Comparison of ENCODE assay signal across 8 cellular contexts in the genomic region with DNA sequence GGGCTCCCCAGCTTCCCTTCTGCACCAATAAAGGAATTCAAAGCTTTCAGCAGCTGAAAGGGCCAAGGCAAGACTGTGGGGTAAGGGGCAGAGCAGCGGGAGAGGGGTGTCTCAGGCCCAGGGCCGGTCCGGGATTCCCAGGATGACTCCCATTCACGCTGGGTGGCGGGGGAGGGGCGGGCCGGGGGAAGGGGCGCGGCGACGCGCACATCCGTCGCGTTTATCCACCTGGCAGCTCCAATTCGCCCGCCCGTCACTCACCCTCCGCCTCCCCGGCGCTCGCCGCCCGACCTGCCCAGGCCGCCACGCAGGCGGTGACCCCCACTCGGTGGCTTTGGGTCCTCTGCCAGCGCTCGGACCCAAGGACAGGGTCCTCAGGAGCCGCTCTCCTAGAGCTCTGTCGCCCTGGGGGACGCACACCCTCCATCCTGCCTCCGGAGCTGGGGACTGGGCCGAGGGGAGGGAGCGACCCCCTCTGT. TPM values are rescaled to one million over a fixed set of nuclear protein-coding genes. Genes with fewer than 3 reads are reported as not detected.
DNase-seq lines count a peak whose midpoint lies in the region; ATAC-seq, FAIRE-seq and TF ChIP-seq lines count a peak whose summit lies in the region.

No MANE protein-coding gene starts in this region.

- peak overlapping the region; percentile 39 to 62 (median 58) for H3K4me3 ChIP-seq in Peyer's patch
- H3K4me3 ChIP-seq in esophagus muscularis mucosa, result peak overlapping the region; percentile 60 to 71 (median 64)

- H3K4me1 ChIP-seq in Peyer's patch (peaks cover 8 to 45% (median 21%) of the 10 kb centered on the region in 4 donors), esophagus muscularis mucosa (peaks cover 43 to 58% (median 46%) of the 10 kb centered on the region in 4 donors)

- H3K36me3 Mint-ChIP-seq in osteocyte (ENCODE audit: unreplicated experiment), result no peaks in the 10 kb centered on the region

- H3K27me3 Mint-ChIP-seq in osteocyte (ENCODE audit: unreplicated experiment), result no peaks in the 10 kb centered on the region

- TF ChIP-seq CTCF in Peyer's patch (IDR thresholded peaks at IDR 0.05) (no peak), esophagus muscularis mucosa (IDR thresholded peaks at IDR 0.05) (no peak), osteocyte (IDR thresholded peaks at IDR 0.05) (no peak)

- intact Hi-C loops in esophagus muscularis mucosa (cut with DNase I), result loop anchor here (5.0 kb wide), 1 partner anchor 202 kb away; no protein-coding TSS in a partner anchor

- peaks cover 25% of the 10 kb centered on the region for H3K4me1 Mint-ChIP-seq in osteocyte (ENCODE audit: unreplicated experiment)

- TF ChIP-seq EP300 in esophagus muscularis mucosa (IDR thresholded peaks at IDR 0.05), result no peak

- DNase-seq in GM12891 (ENCODE audit: insufficient read length, low spot score), result no peak
- no peak for DNase-seq in Peyer's patch
- no peak for DNase-seq in esophagus muscularis mucosa (ENCODE audit: extremely low spot score)
- no peak for DNase-seq in osteocyte (ENCODE audit: extremely low spot score, unreplicated experiment)
- DNase-seq in hippocampal formation (lab: John Stamatoyannopoulos, UW), result no peak
- DNase-seq in dedifferentiated amniotic fluid mesenchymal stem cell (ENCODE audit: extremely low spot score), result no peak
- DNase-seq in C1 segment of cervical spinal cord (lab: John Stamatoyannopoulos, UW), result no peak

- H3K36me3 ChIP-seq in Peyer's patch (no peaks in the 10 kb centered on the region), esophagus muscularis mucosa (no peaks in the 10 kb centered on the region)

- TF ChIP-seq POLR2A in GM12891 (IDR thresholded peaks at IDR 0.05; ENCODE audit: low read depth, low read length) (no peak), Peyer's patch (IDR thresholded peaks at IDR 0.05) (no peak), esophagus muscularis mucosa (IDR thresholded peaks at IDR 0.05; ENCODE audit: low read depth) (no peak)

- peak overlapping the region in 2 of 4 donors; percentile 31 to 68 for H3K27ac ChIP-seq in Peyer's patch
- H3K27ac ChIP-seq in esophagus muscularis mucosa (replicated peaks in 1 of 4), result peak overlapping the region in 2 of 4 donors; percentile 46 to 57

- H3K9me3 Mint-ChIP-seq in osteocyte (ENCODE audit: unreplicated experiment), result no peaks in the 10 kb centered on the region

- 0% methylated on average over 5 of the region's 36 CpGs for WGBS in esophagus muscularis mucosa

- H3K9me3 ChIP-seq in Peyer's patch, result no peaks in the 10 kb centered on the region
- H3K9me3 ChIP-seq in esophagus muscularis mucosa, result no peaks in the 10 kb centered on the region

- peak overlapping the region; percentile 55 for H3K4me3 Mint-ChIP-seq in osteocyte (ENCODE audit: unreplicated experiment)

- H3K27me3 ChIP-seq in Peyer's patch (peaks cover 0 to 22% of the 10 kb centered on the region in 2 donors), esophagus muscularis mucosa (peaks cover 0 to 37% (median 16%) of the 10 kb centered on the region in 4 donors)

- peak overlapping the region; percentile 6 for H3K27ac Mint-ChIP-seq in osteocyte (ENCODE audit: unreplicated experiment)

- FAIRE-seq in GM12891 (lab: Jason Lieb, UNC), result peak; percentile 31

- ATAC-seq in GM21723 (IDR thresholded peaks at IDR 0.05; ENCODE audit: unreplicated experiment), result no peak

TF ChIP-seq in GM12891, 5 proteins besides CTCF, POLR2A, EP300 and RAD21:
- TF ChIP-seq POU2F2 (IDR thresholded peaks at IDR 0.05; ENCODE audit: low read depth, low read length) (no peak), POLR2AphosphoS5 (IDR thresholded peaks at IDR 0.05; ENCODE audit: low read depth, low read length) (no peak), TAF1 (IDR thresholded peaks at IDR 0.05; ENCODE audit: low read depth, low read length) (no peak)

RNA-seq across cellular contexts. Expression of gene ADGRB2, which starts 3.7 kb away (rescaled TPM):
- polyA plus RNA-seq in GM12891 (2012; ENCODE audit: low read depth, missing spikeins), result 1.6 TPM
- 10 to 100 TPM in 3 of 4 donors, 1 to 10 TPM in 1; 3.3 to 39.1 (median 17.2) TPM for total RNA-seq in Peyer's patch
- 1 to 10 TPM in 2 of 4 donors, under 1 TPM in 2; 0.83 to 4.2 (median 2.1) TPM for total RNA-seq in esophagus muscularis mucosa
- total RNA-seq in osteocyte, result 8.2 and 8.4 TPM in 2 replicates

RNA-seq across cellular contexts. Expression of gene SPOCD1, which starts 55.4 kb away (rescaled TPM):
- 0.13 TPM for polyA plus RNA-seq in GM12891 (2012; ENCODE audit: low read depth, missing spikeins)
- total RNA-seq in Peyer's patch (1 to 10 TPM in 1 of 4 donors, under 1 TPM in 1, not detected in 2; 0.80 to 3.3 TPM), esophagus muscularis mucosa (under 1 TPM in 3 of 4 donors, not detected in 1; 0.17 to 0.19 (median 0.17) TPM), osteocyte (0.44 and 0.67 TPM in 2 replicates)

RNA-seq across cellular contexts. Expression of gene COL16A1, which starts 56.6 kb away (rescaled TPM):
- polyA plus RNA-seq in GM12891 (2012; ENCODE audit: low read depth, missing spikeins), result 3.4 TPM
- total RNA-seq in Peyer's patch (100 to 1,000 TPM in 1 of 4 donors, 10 to 100 TPM in 3; 18.2 to 201 (median 58.3) TPM), esophagus muscularis mucosa (10 to 100 TPM; 35.1 to 62.7 (median 47.6) TPM), osteocyte (89.2 and 90.7 TPM in 2 replicates)
